In genomic region chr15:95129589-95129988, GRCh38 we compare ENCODE assay signal across 13 cellular contexts.
DNase-seq lines count a peak whose midpoint lies in the region; ATAC-seq and TF ChIP-seq lines count a peak whose summit lies in the region.
"Had no signal": no experiment of that assay in that cellular context is flagged by ENCODE, and none has a peak within 500 bp of the region (broad histone marks: within the 10 kb centered on the region; RNA-seq: fewer than 3 reads in every experiment).

No MANE protein-coding gene starts in this region.

- H3K27me3 ChIP-seq in lower lobe of right lung (ENCODE audit: low read depth): no peaks in the 10 kb centered on the region
- H3K27me3 ChIP-seq in testis: no peaks in the 10 kb centered on the region
- H3K27me3 ChIP-seq: colonic mucosa had no signal

- intact Hi-C loops in lower lobe of right lung (cut with DNase I): no loop called here
- intact Hi-C loops in testis (cut with DNase I; ENCODE audit: low total_unique reads): no loop called here

- no peaks in the 10 kb centered on the region for H3K36me3 ChIP-seq in lower lobe of right lung
- no peaks in the 10 kb centered on the region for H3K36me3 ChIP-seq in testis (ENCODE audit: low read depth, missing control alignments)
- H3K36me3 ChIP-seq: colonic mucosa had no signal

- H3K27ac ChIP-seq in lower lobe of right lung (no peak overlapping the region), testis (peak overlapping the region in 1 of 2 donors; percentile 26)
- H3K27ac ChIP-seq: colonic mucosa had no signal

- TF ChIP-seq CTCF in HFF-Myc (IDR thresholded peaks at IDR 0.05; ENCODE audit: low read depth, low read length, missing control alignments) (no peak), cardiac fibroblast (IDR thresholded peaks at IDR 0.05; ENCODE audit: low read depth, low read length) (no peak), lower lobe of right lung (IDR thresholded peaks at IDR 0.05) (no peak), testis (IDR thresholded peaks at IDR 0.05) (no peak)

- ATAC-seq in lower lobe of right lung: no peak
- ATAC-seq in HG03460 (IDR thresholded peaks at IDR 0.05; ENCODE audit: unreplicated experiment): no peak
- ATAC-seq in HG03159 (IDR thresholded peaks at IDR 0.05; ENCODE audit: unreplicated experiment): no peak
- no peak for ATAC-seq in HG03378 (IDR thresholded peaks at IDR 0.05; ENCODE audit: unreplicated experiment)

- H3K4me1 ChIP-seq in lower lobe of right lung: peaks cover 27% of the 10 kb centered on the region
- no peaks in the 10 kb centered on the region for H3K4me1 ChIP-seq in testis
- H3K4me1 ChIP-seq: colonic mucosa had no signal

- DNase-seq in HFF-Myc (ENCODE audit: extremely low read depth, low read depth) (peak; percentile 4), cardiac fibroblast (ENCODE audit: low read depth in 2 of 2) (peak; percentile 36 to 45), lower lobe of right lung (peak; percentile 26), testis (peak; percentile 33), NCI-H2107 treated with DMSO at 0.1 percent for 48 hours (lab: John Stamatoyannopoulos, UW; ENCODE audit: unreplicated experiment) (no peak)
- DNase-seq: colonic mucosa, DMS153, immature natural killer cell, NCI-H1105, trophoblast cell had no signal

- WGBS in testis, 2 donors: 23 to 29% methylated on average over 4 of the region's 4 CpGs

- H3K4me3 ChIP-seq in HFF-Myc (replicated peaks; ENCODE audit: low read depth, low read length): no peak overlapping the region
- no peak overlapping the region for H3K4me3 ChIP-seq in cardiac fibroblast (replicated peaks in 1 of 2; ENCODE audit: low read depth in 2 of 2, low read length in 2 of 2)
- H3K4me3 ChIP-seq in lower lobe of right lung: no peak overlapping the region
- no peak overlapping the region for H3K4me3 ChIP-seq in testis
- H3K4me3 ChIP-seq: colonic mucosa had no signal

- H3K9me3 ChIP-seq in lower lobe of right lung: no peaks in the 10 kb centered on the region
- H3K9me3 ChIP-seq in testis: no peaks in the 10 kb centered on the region
- H3K9me3 ChIP-seq: colonic mucosa had no signal

- no peak for TF ChIP-seq POLR2A in testis (IDR thresholded peaks at IDR 0.05)
